ENCODE assay signal across 1 cellular context in genomic region chr17:18411377-18411864, GRCh38.
TF ChIP-seq lines count a peak whose summit lies in the region.

No MANE protein-coding gene starts in this region.

TF ChIP-seq in neural cell, 6 proteins besides CTCF, POLR2A, EP300 and RAD21:
- TF ChIP-seq POLR2AphosphoS5 (IDR thresholded peaks at IDR 0.05), result peak; percentile 38
- peak; percentile 74 for TF ChIP-seq TAF1 (IDR thresholded peaks at IDR 0.05; ENCODE audit: low read depth)
- TF ChIP-seq MXI1 (conservative IDR thresholded peaks at IDR 0.05; ENCODE audit: poor library complexity, severe bottlenecking), result peak; percentile 23
- TF ChIP-seq REST (IDR thresholded peaks at IDR 0.05; ENCODE audit: borderline replicate concordance), result peak; percentile 86
